In the genomic region with DNA sequence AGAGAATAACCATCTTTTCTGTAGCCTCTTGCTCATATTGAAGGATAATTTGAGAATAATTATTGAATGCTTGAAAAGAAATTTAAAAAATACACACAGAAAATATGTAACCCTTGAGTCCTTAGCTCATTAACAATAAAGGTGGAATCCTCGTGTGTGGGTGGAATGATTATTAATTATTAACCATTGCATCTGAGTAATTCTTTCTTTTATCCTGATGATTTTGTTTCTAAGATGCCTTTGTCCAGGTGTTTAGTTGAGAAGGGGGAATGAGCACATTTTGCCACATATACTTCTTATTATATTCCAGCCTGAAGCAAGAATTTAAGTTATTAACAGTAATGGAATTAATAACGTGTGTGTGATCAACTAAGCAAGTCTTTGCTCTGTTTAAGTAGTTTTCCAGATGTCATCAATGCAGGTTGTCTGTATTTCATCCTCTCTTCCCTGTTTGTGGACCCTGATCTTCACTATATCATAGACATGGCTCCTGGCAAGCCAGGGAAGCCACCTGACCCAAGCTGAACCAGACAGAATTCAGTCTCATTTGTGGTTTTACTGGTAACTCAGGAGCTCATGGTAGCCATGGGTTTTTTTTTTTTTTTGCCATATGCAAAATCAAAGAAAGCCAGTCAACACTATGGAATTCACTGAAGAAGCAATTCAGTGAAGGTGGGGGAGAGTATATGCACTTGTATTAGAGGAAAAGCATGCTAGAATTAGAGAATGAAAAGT, we compare ENCODE assay signal across 1 cellular context.
TF ChIP-seq lines count a peak whose summit lies in the region.

No MANE protein-coding gene starts in this region.

TF ChIP-seq in IMR-90, 13 proteins besides CTCF, POLR2A, EP300 and RAD21:
- TF ChIP-seq BHLHE40 (IDR thresholded peaks at IDR 0.05; ENCODE audit: low read depth, low read length) (no peak), FOS (IDR thresholded peaks at IDR 0.05; ENCODE audit: low read depth, low read length) (no peak)
- TF ChIP-seq, protein P1, sequence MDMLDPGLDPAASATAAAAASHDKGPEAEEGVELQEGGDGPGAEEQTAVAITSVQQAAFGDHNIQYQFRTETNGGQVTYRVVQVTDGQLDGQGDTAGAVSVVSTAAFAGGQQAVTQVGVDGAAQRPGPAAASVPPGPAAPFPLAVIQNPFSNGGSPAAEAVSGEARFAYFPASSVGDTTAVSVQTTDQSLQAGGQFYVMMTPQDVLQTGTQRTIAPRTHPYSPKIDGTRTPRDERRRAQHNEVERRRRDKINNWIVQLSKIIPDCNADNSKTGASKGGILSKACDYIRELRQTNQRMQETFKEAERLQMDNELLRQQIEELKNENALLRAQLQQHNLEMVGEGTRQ (IDR thresholded peaks at IDR 0.05; ENCODE audit: low read depth, low read length), result peak; percentile 43; the same call in 1 of the 2 replicates
